ENCODE assay signal across 1 cellular context in genomic region chr9:96784021-96784420, GRCh38.
TF ChIP-seq lines count a peak whose summit lies in the region.

No MANE protein-coding gene starts in this region.

TF ChIP-seq in K562, 482 proteins besides CTCF, POLR2A, EP300 and RAD21:
- TF ChIP-seq ZNF583 (CRISPR knock-in tag; IDR thresholded peaks at IDR 0.05), result peak; percentile 91; the same call in 1 of the 2 replicates
- no peak for TF ChIP-seq HMG20B (CRISPR knock-in tag; IDR thresholded peaks at IDR 0.05)
